Comparison of ENCODE assay signal across 8 cellular contexts in the genomic region with DNA sequence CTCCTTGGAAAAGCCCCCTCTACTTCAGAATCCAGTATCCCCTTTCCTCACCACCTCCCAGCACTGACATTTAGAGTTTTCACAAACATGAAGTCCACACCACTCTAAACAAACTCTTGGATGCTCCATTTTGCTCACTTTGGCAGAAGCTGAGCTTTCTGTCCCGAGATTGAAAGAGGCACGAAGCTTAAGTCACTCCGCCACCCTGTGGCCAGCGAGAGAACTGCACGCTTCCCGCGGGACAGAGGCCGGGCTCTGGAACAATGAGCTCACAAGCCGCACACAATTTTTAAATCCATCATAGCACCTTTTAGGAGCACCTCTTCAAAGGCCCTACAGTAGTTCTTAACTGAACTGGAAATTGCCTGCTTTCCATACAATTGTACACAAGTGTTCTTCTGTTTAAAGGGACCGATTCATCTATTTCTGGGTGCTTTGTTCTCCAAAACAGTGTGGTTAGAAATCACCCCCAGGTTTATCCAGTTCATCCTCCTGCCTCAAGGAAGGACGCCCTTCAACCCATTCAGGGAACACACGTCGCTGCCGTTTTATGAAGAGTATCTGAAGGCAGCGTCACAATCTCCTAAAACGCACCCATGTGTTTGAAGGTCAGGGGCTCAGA.
DNase-seq lines count a peak whose midpoint lies in the region; ATAC-seq, FAIRE-seq and TF ChIP-seq lines count a peak whose summit lies in the region.

No MANE protein-coding gene starts in this region.

- H3K4me3 ChIP-seq in bronchial epithelial cell (ENCODE audit: low read depth, low read length), result no peak overlapping the region

- peak; percentile 96 for TF ChIP-seq CTCF in bronchial epithelial cell (IDR thresholded peaks at IDR 0.05; ENCODE audit: insufficient read depth, low read length, severe bottlenecking)

- peak; percentile 1 for DNase-seq in DMS153 treated with DMSO at 0.1 percent for 48 hours (lab: John Stamatoyannopoulos, UW; ENCODE audit: unreplicated experiment)
- DNase-seq in NCI-H2227 treated with DMSO at 0.1 percent for 48 hours (lab: John Stamatoyannopoulos, UW), result peak; percentile 12
- DNase-seq in activated CD4-positive, CD25-positive, alpha-beta regulatory T cell (lab: John Stamatoyannopoulos, UW), result peak; percentile 17 to 72 (median 50)
- DNase-seq in bronchial epithelial cell (ENCODE audit: low read depth), result peak; percentile 51
- peak; percentile 37 for DNase-seq in kidney glomerular epithelial cell (lab: John Stamatoyannopoulos, UW)
- DNase-seq in stimulated activated CD4-positive, alpha-beta T cell treated with anti-CD3 and anti-CD28 coated beads, Interleukin-1b, Interleukin-23, amount 100 ng/mL, for 48 hours, result peak; percentile 70

- H3K27me3 ChIP-seq in bronchial epithelial cell (ENCODE audit: control insufficient read depth, insufficient read depth, low read length), result no peaks in the 10 kb centered on the region

- H3K36me3 ChIP-seq in bronchial epithelial cell (ENCODE audit: control insufficient read depth, insufficient read depth, low read length), result no peaks in the 10 kb centered on the region

- peak; percentile 75 for ATAC-seq in HG02642 (IDR thresholded peaks at IDR 0.05; ENCODE audit: poor library complexity, unreplicated experiment)
- ATAC-seq in GM19463 (IDR thresholded peaks at IDR 0.05; ENCODE audit: unreplicated experiment), result no peak

- FAIRE-seq in bronchial epithelial cell (lab: Jason Lieb, UNC), result peak; percentile 75

Comparison
In these comparisons a context has a peak if more than half of its experiments do, and no peak if none do; other contexts are left out.
1. DNase-seq: peak in every context shown above with its lines; median percentile 70 in stimulated activated CD4-positive, alpha-beta T cell treated with anti-CD3 and anti-CD28 coated beads, Interleukin-1b, Interleukin-23, amount 100 ng/mL, for 48 hours; 51 in bronchial epithelial cell; 50 in activated CD4-positive, CD25-positive, alpha-beta regulatory T cell; 37 in kidney glomerular epithelial cell; 12 in NCI-H2227 treated with DMSO at 0.1 percent for 48 hours; 1 in DMS153 treated with DMSO at 0.1 percent for 48 hours.